ENCODE assay signal across 14 cellular contexts in genomic region chr3:10299175-10299574, GRCh38. TPM values are rescaled to one million over a fixed set of nuclear protein-coding genes. Genes with fewer than 3 reads are reported as not detected.
DNase-seq lines count a peak whose midpoint lies in the region; ATAC-seq, FAIRE-seq and TF ChIP-seq lines count a peak whose summit lies in the region.
"Had no signal": no experiment of that assay in that cellular context is flagged by ENCODE, and none has a peak within 500 bp of the region (broad histone marks: within the 10 kb centered on the region; RNA-seq: fewer than 3 reads in every experiment).

No MANE protein-coding gene starts in this region.

- 91% methylated on average over 2 of the region's 2 CpGs for WGBS in GM12878 (ENCODE audit: insufficient coverage, insufficient replicate concordance, low lambda C conversion rate, missing lambda C conversion rate)

- peaks cover 15 to 32% of the 10 kb centered on the region in 2 experiments for H3K36me3 ChIP-seq in GM12878 (ENCODE audit: control insufficient read depth in 2 of 2, insufficient read depth in 2 of 2, low read length in 1 of 2)
- H3K36me3 ChIP-seq: neural progenitor cell had no signal

- POLR2A ChIA-PET in GM12878 (lab: Charles Lee), result interaction anchor here (0.9 to 1.2 kb wide), 2 partner anchors 38 to 455 kb away, joined by 3 to 4 read pairs; partner anchors contain the start of gene RPUSD3

- H3K4me1 ChIP-seq in GM12878 (ENCODE audit: control insufficient read depth, insufficient read depth, low read length), result peaks cover 9% of the 10 kb centered on the region
- H3K4me1 ChIP-seq: neural progenitor cell had no signal

- BruUV-seq in GM12878 (replicated peaks; lab: Mats Ljungman, UMichigan), result no TSS peak

- no peak for ATAC-seq in GM12878
- no peak for ATAC-seq in natural killer cell treated with Interleukin-12 subunit alpha and Interleukin-12 subunit beta and Interleukin-15 and Interleukin-18, amount 100 ng/mL, for 72 hours
- ATAC-seq in GM19467 (IDR thresholded peaks at IDR 0.05; ENCODE audit: unreplicated experiment), result no peak

- no peak overlapping the region for H3K4me2 ChIP-seq in GM12878 (ENCODE audit: control insufficient read depth, insufficient read depth)
- H3K4me2 ChIP-seq: neural progenitor cell had no signal

- H4K20me1 ChIP-seq in GM12878 (ENCODE audit: control insufficient read depth, insufficient read depth), result no peaks in the 10 kb centered on the region

- H3K9me3 ChIP-seq in GM12878 (replicated peaks; ENCODE audit: control insufficient read depth, insufficient read depth, low read length), result no peaks in the 10 kb centered on the region; the same call in 1 of the 3 replicates

- no peak overlapping the region for H3K4me3 Mint-ChIP-seq in T-helper 1 cell treated with Interleukin-12 subunit alpha and Interleukin-12 subunit beta and Interleukin-4 antibody, amounts not matched to agents 30 μg/mL and 1 μg/mL, for 36 hours
- peak overlapping the region; percentile 21 for H3K4me3 Mint-ChIP-seq in natural killer cell treated with Interleukin-12 subunit alpha and Interleukin-12 subunit beta and Interleukin-15 and Interleukin-18, amount 100 ng/mL, for 72 hours
- H3K4me3 Mint-ChIP-seq: neural progenitor cell had no signal

- no peak for TF ChIP-seq POLR2A in NB4 (IDR thresholded peaks at IDR 0.05; ENCODE audit: extremely low read depth, insufficient read length)
- no peak for TF ChIP-seq POLR2A in GM12878 (IDR thresholded peaks at IDR 0.05; ENCODE audit: low read depth, low read length)

- FAIRE-seq in GM12878 (lab: Jason Lieb, UNC), result no peak
- FAIRE-seq: endometrium had no signal

- TF ChIP-seq CTCF in NB4 (IDR thresholded peaks at IDR 0.05; ENCODE audit: low read depth, low read length) (no peak), GM12878 (IDR thresholded peaks at IDR 0.05 in 2 of 3, conservative IDR thresholded peaks at IDR 0.05 in 1 of 3; ENCODE audit: control insufficient read depth in 2 of 3, extremely low read depth in 1 of 3, insufficient read depth in 1 of 3, low read depth in 3 of 3, low read length in 3 of 3) (peak in 1 of 3 experiments; percentile 18; a peak in 1 of 6 replicates)

- SMC1A ChIA-PET in GM12878 (lab: Charles Lee; ENCODE audit: uncharacterized antibody, unreplicated experiment), result interaction anchor here (0.7 kb wide), 1 partner anchor 453 kb away, joined by 3 read pairs; no protein-coding TSS in a partner anchor

- no peaks in the 10 kb centered on the region for H3K27me3 ChIP-seq in GM12878 (replicated peaks in 1 of 2; ENCODE audit: control insufficient read depth in 2 of 2, insufficient read depth in 2 of 2, low read length in 1 of 2)
- H3K27me3 ChIP-seq: neural progenitor cell had no signal

- RAD21 ChIA-PET in GM12878 (lab: Charles Lee; ENCODE audit: unreplicated experiment), result no interaction called here

- no peak for TF ChIP-seq EP300 in GM12878 (IDR thresholded peaks at IDR 0.05; ENCODE audit: borderline replicate concordance in 1 of 2, control insufficient read depth in 1 of 2, low read depth in 2 of 2, low read length in 2 of 2)

- H2AFZ ChIP-seq in GM12878 (ENCODE audit: control insufficient read depth, low read depth, low read length), result no peak overlapping the region
- H2AFZ ChIP-seq: neural progenitor cell had no signal

- H3K27ac Mint-ChIP-seq in T-helper 1 cell treated with Interleukin-12 subunit alpha and Interleukin-12 subunit beta and Interleukin-4 antibody, amounts not matched to agents 30 μg/mL and 1 μg/mL, for 36 hours, result peak overlapping the region; percentile 10
- peak overlapping the region; percentile 66 to 85 for H3K27ac Mint-ChIP-seq in natural killer cell treated with Interleukin-12 subunit alpha and Interleukin-12 subunit beta and Interleukin-15 and Interleukin-18, amount 100 ng/mL, for 72 hours
- H3K27ac Mint-ChIP-seq: neural progenitor cell had no signal

- DNase-seq in T-helper 1 cell (no peak), NB4 (ENCODE audit: low read depth) (peak; percentile 35), GM12878 (ENCODE audit: low read depth, low spot score) (no peak), caudate nucleus (lab: John Stamatoyannopoulos, UW) (no peak), G401 (ENCODE audit: low spot score) (no peak)
- no peak for DNase-seq in natural killer cell treated with Interleukin-12 subunit alpha and Interleukin-12 subunit beta and Interleukin-15 and Interleukin-18, amount 100 ng/mL, for 72 hours (ENCODE audit: low spot score)
- DNase-seq: NCI-H1048, substantia nigra, T1000 had no signal

- H3K9ac ChIP-seq in GM12878 (ENCODE audit: control insufficient read depth, insufficient read depth, low read length), result no peak overlapping the region
- H3K9ac ChIP-seq: neural progenitor cell had no signal

- peak overlapping the region; percentile 58 for H3K27ac ChIP-seq in GM12878 (ENCODE audit: control insufficient read depth, insufficient read depth)
- no peak overlapping the region for H3K27ac ChIP-seq in caudate nucleus (ENCODE audit: low read depth, low read length)
- H3K27ac ChIP-seq: neural progenitor cell had no signal

- no peak overlapping the region for H3K4me3 ChIP-seq in NB4 (ENCODE audit: low read depth, low read length)
- no peak overlapping the region for H3K4me3 ChIP-seq in GM12878
- H3K4me3 ChIP-seq: neural progenitor cell had no signal

- intact Hi-C loops in GM12878 (cut with micrococcal nuclease; ENCODE audit: unreplicated experiment), result no loop called here

- no peaks in the 10 kb centered on the region for H3K27me3 Mint-ChIP-seq in T-helper 1 cell treated with Interleukin-12 subunit alpha and Interleukin-12 subunit beta and Interleukin-4 antibody, amounts not matched to agents 30 μg/mL and 1 μg/mL, for 36 hours (ENCODE audit: low read depth)
- H3K27me3 Mint-ChIP-seq in natural killer cell treated with Interleukin-12 subunit alpha and Interleukin-12 subunit beta and Interleukin-15 and Interleukin-18, amount 100 ng/mL, for 72 hours, result no peaks in the 10 kb centered on the region

- no peaks in the 10 kb centered on the region for H3K9me3 Mint-ChIP-seq in T-helper 1 cell treated with Interleukin-12 subunit alpha and Interleukin-12 subunit beta and Interleukin-4 antibody, amounts not matched to agents 30 μg/mL and 1 μg/mL, for 36 hours
- H3K9me3 Mint-ChIP-seq in natural killer cell treated with Interleukin-12 subunit alpha and Interleukin-12 subunit beta and Interleukin-15 and Interleukin-18, amount 100 ng/mL, for 72 hours, result no peaks in the 10 kb centered on the region
- H3K9me3 Mint-ChIP-seq: neural progenitor cell had no signal

- peaks cover 45% of the 10 kb centered on the region for H3K36me3 Mint-ChIP-seq in T-helper 1 cell treated with Interleukin-12 subunit alpha and Interleukin-12 subunit beta and Interleukin-4 antibody, amounts not matched to agents 30 μg/mL and 1 μg/mL, for 36 hours (ENCODE audit: low read depth)
- H3K36me3 Mint-ChIP-seq in natural killer cell treated with Interleukin-12 subunit alpha and Interleukin-12 subunit beta and Interleukin-15 and Interleukin-18, amount 100 ng/mL, for 72 hours, result peaks cover 15% of the 10 kb centered on the region

- peaks cover 1% of the 10 kb centered on the region; the same call in 1 of the 2 replicates for H3K79me2 ChIP-seq in GM12878 (ENCODE audit: control insufficient read depth, insufficient read depth, low read length)

- H3K4me1 Mint-ChIP-seq in T-helper 1 cell treated with Interleukin-12 subunit alpha and Interleukin-12 subunit beta and Interleukin-4 antibody, amounts not matched to agents 30 μg/mL and 1 μg/mL, for 36 hours (ENCODE audit: low read depth), result peaks cover 14% of the 10 kb centered on the region
- peaks cover 18% of the 10 kb centered on the region in 2 donors for H3K4me1 Mint-ChIP-seq in natural killer cell treated with Interleukin-12 subunit alpha and Interleukin-12 subunit beta and Interleukin-15 and Interleukin-18, amount 100 ng/mL, for 72 hours (ENCODE audit: low read depth in 2 of 2)
- H3K4me1 Mint-ChIP-seq: neural progenitor cell had no signal

- CTCF ChIA-PET in GM12878 (lab: Yijun Ruan, JAX), result interaction anchor here (0.6 to 1.0 kb wide), 3 partner anchors 18 to 108 kb away, joined by 3 to 4 read pairs (median 3); no protein-coding TSS in a partner anchor

- TF ChIP-seq RAD21 in GM12878 (IDR thresholded peaks at IDR 0.05; ENCODE audit: insufficient read depth, low read depth, low read length), result peak; percentile 25; the same call in 1 of the 2 replicates

- in situ Hi-C loops in GM12878 (cut with MboI) (no loop called here), G401 (cut with HindIII; ENCODE audit: low sequenced_read_pairs) (no loop called here)

RNA-seq across cellular contexts. Expression of gene GHRL, which starts 6.4 kb away (rescaled TPM):
- total RNA-seq in GM12878 (2013; cell fraction: nucleolus; rRNA removed), result 4.3 and 5.2 TPM in 2 replicates
- total RNA-seq in GM12878 (2014; rRNA removed), result 0.73 TPM in 1 of 2 replicates, not detected in the other
- 0.55 and 0.67 TPM in 2 replicates for total RNA-seq in GM12878 (2014; rRNA removed; fragmentation: Illumina TruSeq; extraction: Trizol)
- 1.4 and 2.2 TPM in 2 replicates for total RNA-seq in GM12878 (2021)
- polyA plus RNA-seq in GM12878 (2011; ENCODE audit: low read depth), result 1.7 TPM
- 1.7 and 1.8 TPM in 2 replicates for polyA plus RNA-seq in GM12878 (2011; rRNA removed)
- 2.2 and 2.4 TPM in 2 replicates for polyA plus RNA-seq in GM12878 (2011; cell fraction: cytosol; rRNA removed)
- polyA plus RNA-seq in GM12878 (2011; cell fraction: nucleus; rRNA removed), result 7.3 and 9.8 TPM in 2 replicates
- 1.0 and 2.7 TPM in 2 replicates for polyA plus RNA-seq in GM12878 (2012)
- 0.60 TPM in 1 of 2 replicates, not detected in the other for polyA plus RNA-seq in GM12878 (2014; fragmentation: Illumina TruSeq; extraction: Trizol)
- polyA plus RNA-seq in GM12878 (2014; fragmentation: Nextera tagmentation; extraction: Ambion mirVana), result under 1 TPM; 0.35 to 0.58 TPM
- 1.0 and 2.4 TPM in 2 replicates for polyA plus RNA-seq in GM12878 (2014; rRNA removed)
- polyA plus RNA-seq in GM12878 (2016; fragmentation: Nextera tagmentation; extraction: Ambion mirVana), result 1 to 10 TPM; 1.0 to 1.1 TPM
- polyA minus RNA-seq in GM12878 (2011; rRNA and poly(A)+ RNA removed), result 0.88 and 2.3 TPM in 2 replicates
- 1.9 TPM in 1 of 2 replicates, not detected in the other for polyA minus RNA-seq in GM12878 (2011; cell fraction: cytosol; rRNA and poly(A)+ RNA removed)
- polyA minus RNA-seq in GM12878 (2011; cell fraction: nucleus; rRNA and poly(A)+ RNA removed), result 2.4 and 2.9 TPM in 2 replicates
- under 1 TPM; 0.69 to 0.78 TPM for total RNA-seq in natural killer cell treated with Interleukin-12 subunit alpha and Interleukin-12 subunit beta and Interleukin-15 and Interleukin-18, amount 100 ng/mL, for 72 hours
- total RNA-seq in G401 (2014; rRNA removed; shearing (Covaris generic)), result not detected in 2 replicates
- total RNA-seq: A172 had no signal

RNA-seq across cellular contexts. Expression of gene SEC13, which starts 21.7 kb away (rescaled TPM):
- total RNA-seq in GM12878 (2013; cell fraction: nucleolus; rRNA removed), result 108 and 120 TPM in 2 replicates
- total RNA-seq in GM12878 (2014; rRNA removed) (165 and 172 TPM in 2 replicates), GM12878 (2014; rRNA removed; fragmentation: Illumina TruSeq; extraction: Trizol) (100 and 115 TPM in 2 replicates), GM12878 (2021) (113 and 117 TPM in 2 replicates)
- 73.1 TPM for polyA plus RNA-seq in GM12878 (2011; ENCODE audit: low read depth)
- polyA plus RNA-seq in GM12878 (2011; rRNA removed) (62.9 and 89.1 TPM in 2 replicates), GM12878 (2014; fragmentation: Illumina TruSeq; extraction: Trizol) (59.6 and 134 TPM in 2 replicates), GM12878 (2014; fragmentation: Nextera tagmentation; extraction: Ambion mirVana) (10 to 100 TPM; 42.8 to 55.6 TPM), GM12878 (2014; rRNA removed) (119 and 128 TPM in 2 replicates), GM12878 (2016; fragmentation: Nextera tagmentation; extraction: Ambion mirVana) (100 to 1,000 TPM; 211 to 229 TPM)
- polyA plus RNA-seq in GM12878 (2011; cell fraction: cytosol; rRNA removed), result 127 and 179 TPM in 2 replicates
- polyA plus RNA-seq in GM12878 (2011; cell fraction: nucleus; rRNA removed), result 111 and 137 TPM in 2 replicates
- 97.6 and 109 TPM in 2 replicates for polyA plus RNA-seq in GM12878 (2012)
- 150 and 197 TPM in 2 replicates for polyA minus RNA-seq in GM12878 (2011; rRNA and poly(A)+ RNA removed)
- 69.2 and 69.6 TPM in 2 replicates for polyA minus RNA-seq in GM12878 (2011; cell fraction: cytosol; rRNA and poly(A)+ RNA removed)
- 43.2 and 81.7 TPM in 2 replicates for polyA minus RNA-seq in GM12878 (2011; cell fraction: nucleus; rRNA and poly(A)+ RNA removed)
- 100 to 1,000 TPM; 125 to 148 TPM for total RNA-seq in natural killer cell treated with Interleukin-12 subunit alpha and Interleukin-12 subunit beta and Interleukin-15 and Interleukin-18, amount 100 ng/mL, for 72 hours
- 147 and 148 TPM in 2 replicates for total RNA-seq in G401 (2014; rRNA removed; shearing (Covaris generic))

RNA-seq across cellular contexts. Expression of gene TATDN2, which starts 50.9 kb away (rescaled TPM):
- total RNA-seq in GM12878 (2013; cell fraction: nucleolus; rRNA removed), result 43.3 and 48.1 TPM in 2 replicates
- total RNA-seq in GM12878 (2014; rRNA removed) (7.7 and 10.0 TPM in 2 replicates), GM12878 (2014; rRNA removed; fragmentation: Illumina TruSeq; extraction: Trizol) (22.0 and 23.9 TPM in 2 replicates), GM12878 (2021) (31.8 and 36.5 TPM in 2 replicates)
- polyA plus RNA-seq in GM12878 (2011; ENCODE audit: low read depth), result 18.4 TPM
- polyA plus RNA-seq in GM12878 (2011; rRNA removed) (21.6 and 22.1 TPM in 2 replicates), GM12878 (2014; fragmentation: Illumina TruSeq; extraction: Trizol) (27.3 and 28.1 TPM in 2 replicates), GM12878 (2014; fragmentation: Nextera tagmentation; extraction: Ambion mirVana) (1 to 10 TPM; 5.7 to 9.1 TPM), GM12878 (2014; rRNA removed) (25.7 and 25.8 TPM in 2 replicates), GM12878 (2016; fragmentation: Nextera tagmentation; extraction: Ambion mirVana) (1 to 10 TPM; 4.2 to 5.6 TPM)
- 20.8 and 21.3 TPM in 2 replicates for polyA plus RNA-seq in GM12878 (2011; cell fraction: cytosol; rRNA removed)
- 25.2 and 26.0 TPM in 2 replicates for polyA plus RNA-seq in GM12878 (2011; cell fraction: nucleus; rRNA removed)
- polyA plus RNA-seq in GM12878 (2012), result 19.7 and 24.1 TPM in 2 replicates
- 29.6 and 51.2 TPM in 2 replicates for polyA minus RNA-seq in GM12878 (2011; rRNA and poly(A)+ RNA removed)
- 9.1 and 14.0 TPM in 2 replicates for polyA minus RNA-seq in GM12878 (2011; cell fraction: cytosol; rRNA and poly(A)+ RNA removed)
- polyA minus RNA-seq in GM12878 (2011; cell fraction: nucleus; rRNA and poly(A)+ RNA removed), result 30.2 and 59.0 TPM in 2 replicates
- 10 to 100 TPM; 66.3 to 93.3 TPM for total RNA-seq in natural killer cell treated with Interleukin-12 subunit alpha and Interleukin-12 subunit beta and Interleukin-15 and Interleukin-18, amount 100 ng/mL, for 72 hours
- 18.8 and 22.1 TPM in 2 replicates for total RNA-seq in G401 (2014; rRNA removed; shearing (Covaris generic))
